15 cellular contexts compared by ENCODE assay signal in the genomic region with DNA sequence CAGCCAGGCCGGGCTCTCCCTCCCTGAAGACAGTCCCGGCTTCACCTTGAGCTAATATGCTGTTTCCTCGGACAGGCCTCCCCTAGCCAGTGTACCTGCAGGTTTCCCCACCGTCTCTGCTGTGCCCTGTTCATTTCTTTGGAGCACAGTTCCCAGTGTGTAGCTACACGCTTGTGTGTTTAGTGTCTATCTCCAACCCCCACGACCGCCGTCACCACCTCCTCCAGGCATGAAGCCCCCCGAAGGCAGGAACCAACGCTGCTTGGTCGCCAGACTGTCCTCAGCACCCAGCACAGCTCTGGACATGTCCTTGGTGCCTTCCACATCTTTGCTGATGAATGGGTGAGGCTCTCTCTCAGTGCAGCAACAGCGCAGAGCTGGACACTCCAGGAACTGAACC. TPM values are rescaled to one million over a fixed set of nuclear protein-coding genes. Genes with fewer than 3 reads are reported as not detected.
A peak's percentile ranks its signal among the peaks of the same experiment; 100 is the strongest.
DNase-seq lines count a peak whose midpoint lies in the region; ATAC-seq, FAIRE-seq and TF ChIP-seq lines count a peak whose summit lies in the region.
"Had no signal": no experiment of that assay in that cellular context is flagged by ENCODE, and none has a peak within 500 bp of the region (broad histone marks: within the 10 kb centered on the region; RNA-seq: fewer than 3 reads in every experiment).

No MANE protein-coding gene starts in this region.

- WGBS in H9 (ENCODE audit: extremely low coverage, insufficient read length, low lambda C conversion rate), result no CpG with 5 or more reads among the region's 12 CpGs
- no CpG with 5 or more reads among the region's 12 CpGs for WGBS in trophoblast cell (ENCODE audit: extremely low coverage, insufficient coverage, insufficient read length)

- ATAC-seq in GM19397 (IDR thresholded peaks at IDR 0.05; ENCODE audit: unreplicated experiment), result no peak

- DNase-seq in H9 (no peak), astrocyte (ENCODE audit: low read depth) (no peak), iPS-NIHi7 (ENCODE audit: extremely low spot score) (peak; percentile 7), trophoblast cell (no peak), MG63 (no peak), head of caudate nucleus (no peak), GM19238 (ENCODE audit: insufficient read length, low spot score) (no peak)
- DNase-seq: SHP77 treated with DMSO at 0.1 percent for 48 hours had no signal

- H3K27me3 ChIP-seq in H9 (ENCODE audit: insufficient read depth, low read length), result no peaks in the 10 kb centered on the region
- no peaks in the 10 kb centered on the region for H3K27me3 ChIP-seq in astrocyte (ENCODE audit: insufficient read depth, low read length)
- H3K27me3 ChIP-seq in trophoblast cell (ENCODE audit: insufficient read depth, low read length), result no peaks in the 10 kb centered on the region
- H3K27me3 ChIP-seq in MG63, result no peaks in the 10 kb centered on the region
- H3K27me3 ChIP-seq: BLaER1 treated with 17β-estradiol and CSF1 and Interleukin-3, amounts not matched to agents 10 nM and 100 nM had no signal

- no peaks in the 10 kb centered on the region; a peak in 1 of 7 replicates for H3K36me3 Mint-ChIP-seq in H9 (ENCODE audit: insufficient read depth in 1 of 3, low read depth in 3 of 3)
- no peaks in the 10 kb centered on the region for H3K36me3 Mint-ChIP-seq in astrocyte (ENCODE audit: low read depth, unreplicated experiment)
- H3K36me3 Mint-ChIP-seq: CD8-positive, alpha-beta T cell; T-cell had no signal

- H3K56ac ChIP-seq in H9 (ENCODE audit: insufficient read length, low read depth, low read length), result no peak overlapping the region

- H3K79me2 ChIP-seq in H9 (ENCODE audit: insufficient read depth, low read length) (no peaks in the 10 kb centered on the region), astrocyte (ENCODE audit: insufficient read depth, low read length) (no peaks in the 10 kb centered on the region), trophoblast cell (ENCODE audit: control insufficient read depth, insufficient read depth, low read length, poor library complexity) (peaks cover 6% of the 10 kb centered on the region)

- H3K23ac ChIP-seq in H9 (ENCODE audit: insufficient read length, low read depth, low read length), result no peak overlapping the region
- no peak overlapping the region for H3K23ac ChIP-seq in trophoblast cell (ENCODE audit: low read length)

- H3K4me3 ChIP-seq in astrocyte (ENCODE audit: insufficient read depth, low read depth, low read length) (no peak overlapping the region), trophoblast cell (ENCODE audit: low read depth, low read length) (no peak overlapping the region), MG63 (no peak overlapping the region)
- H3K4me3 ChIP-seq: BLaER1 treated with 17β-estradiol and CSF1 and Interleukin-3, amounts not matched to agents 10 nM and 100 nM had no signal

- H2BK15ac ChIP-seq in H9 (ENCODE audit: low read depth, low read length), result no peak overlapping the region

- H3K4ac ChIP-seq in H9 (ENCODE audit: low read depth, low read length) (no peak overlapping the region), trophoblast cell (ENCODE audit: low read depth, low read length) (no peak overlapping the region)

- no peak overlapping the region for H2BK20ac ChIP-seq in H9 (ENCODE audit: low read depth, low read length, poor library complexity, severe bottlenecking)

- H3K23me2 ChIP-seq in H9 (ENCODE audit: insufficient read length, low read depth, low read length, poor library complexity, severe bottlenecking), result no peaks in the 10 kb centered on the region

- no peak overlapping the region for H3K9ac ChIP-seq in H9 (ENCODE audit: extremely low read depth, insufficient read length, low read length)
- no peak overlapping the region for H3K9ac ChIP-seq in astrocyte (ENCODE audit: low read length)
- no peak overlapping the region for H3K9ac ChIP-seq in trophoblast cell (ENCODE audit: low read length)
- H3K9ac ChIP-seq: BLaER1 treated with 17β-estradiol and CSF1 and Interleukin-3, amounts not matched to agents 10 nM and 100 nM had no signal

- H2BK5ac ChIP-seq in H9 (ENCODE audit: insufficient read length, low read length) (no peak overlapping the region), trophoblast cell (ENCODE audit: low read depth, low read length, poor library complexity) (no peak overlapping the region)

- H3K18ac ChIP-seq in H9 (ENCODE audit: insufficient read length, low read depth, low read length) (peak overlapping the region; percentile 47), trophoblast cell (ENCODE audit: low read length) (no peak overlapping the region)

- H4K91ac ChIP-seq in H9 (ENCODE audit: insufficient read length, low read depth, low read length) (no peak overlapping the region), trophoblast cell (ENCODE audit: low read depth, low read length) (peak overlapping the region; percentile 17)

- peak overlapping the region; percentile 71 for H2BK12ac ChIP-seq in H9 (ENCODE audit: insufficient read length, low read depth, low read length)
- peak overlapping the region; percentile 0 for H2BK12ac ChIP-seq in trophoblast cell (ENCODE audit: low read length)

- FAIRE-seq in astrocyte (lab: Jason Lieb, UNC), result no peak
- FAIRE-seq: RCC 7860 had no signal

- no peaks in the 10 kb centered on the region for H4K20me1 ChIP-seq in H9 (ENCODE audit: control insufficient read depth, insufficient read depth, insufficient read length)
- no peaks in the 10 kb centered on the region for H4K20me1 ChIP-seq in astrocyte (ENCODE audit: insufficient read depth, low read length)
- H4K20me1 ChIP-seq: BLaER1 treated with 17β-estradiol and CSF1 and Interleukin-3, amounts not matched to agents 10 nM and 100 nM had no signal

- H3K79me1 ChIP-seq in H9 (ENCODE audit: insufficient read depth, low read depth, low read length, poor library complexity, severe bottlenecking) (no peaks in the 10 kb centered on the region), trophoblast cell (ENCODE audit: low read length) (peaks cover 23% of the 10 kb centered on the region)

- H3K4me1 Mint-ChIP-seq in H9 (peaks cover 31 to 33% of the 10 kb centered on the region in 2 experiments), astrocyte (ENCODE audit: low read depth, unreplicated experiment) (peaks cover 21% of the 10 kb centered on the region)

- H3K4me3 Mint-ChIP-seq in H9 (no peak overlapping the region), astrocyte (ENCODE audit: unreplicated experiment) (no peak overlapping the region)
- H3K4me3 Mint-ChIP-seq: CD8-positive, alpha-beta T cell; T-cell had no signal

- H3K9me3 Mint-ChIP-seq in H9 (peaks cover 0 to under 1% of the 10 kb centered on the region in 2 experiments; a peak in 3 of 5 replicates), astrocyte (ENCODE audit: unreplicated experiment) (no peaks in the 10 kb centered on the region)
- H3K9me3 Mint-ChIP-seq: CD8-positive, alpha-beta T cell; T-cell had no signal

- H3K27me3 Mint-ChIP-seq in H9 (ENCODE audit: low read depth) (peaks cover 13% of the 10 kb centered on the region), astrocyte (ENCODE audit: low read depth, unreplicated experiment) (no peaks in the 10 kb centered on the region)

- no peak overlapping the region for H3T11ph ChIP-seq in H9 (ENCODE audit: low read length)

- H4K12ac ChIP-seq in trophoblast cell (ENCODE audit: low read depth, low read length), result no peak overlapping the region

- H3K9me3 ChIP-seq in H9 (ENCODE audit: control insufficient read depth, low read depth, low read length) (no peaks in the 10 kb centered on the region), astrocyte (ENCODE audit: insufficient read depth, low read depth, low read length) (no peaks in the 10 kb centered on the region), trophoblast cell (ENCODE audit: insufficient read depth, low read depth, low read length) (no peaks in the 10 kb centered on the region), MG63 (no peaks in the 10 kb centered on the region; the same call in 1 of the 2 replicates)
- H3K9me3 ChIP-seq: BLaER1 treated with 17β-estradiol and CSF1 and Interleukin-3, amounts not matched to agents 10 nM and 100 nM had no signal

- H4K5ac ChIP-seq in H9 (ENCODE audit: insufficient read length, low read depth, low read length), result no peak overlapping the region

- H3K14ac ChIP-seq in H9 (ENCODE audit: insufficient read depth, low read length) (no peak overlapping the region; the same call in 1 of the 2 replicates), trophoblast cell (ENCODE audit: low read length) (no peak overlapping the region)

- H4K8ac ChIP-seq in H9 (replicated peaks; ENCODE audit: insufficient read length, low read depth, low read length), result no peak overlapping the region
- no peak overlapping the region for H4K8ac ChIP-seq in trophoblast cell (ENCODE audit: low read depth, low read length)

- H2AK5ac ChIP-seq in H9 (ENCODE audit: insufficient read length, low read length) (no peak overlapping the region), trophoblast cell (ENCODE audit: low read length) (no peak overlapping the region)

- peak overlapping the region in 2 of 3 experiments; percentile 38 to 63; a peak in 1 of 7 replicates for H3K27ac Mint-ChIP-seq in H9
- H3K27ac Mint-ChIP-seq in astrocyte (ENCODE audit: unreplicated experiment), result peak overlapping the region; percentile 50
- H3K27ac Mint-ChIP-seq: CD8-positive, alpha-beta T cell; T-cell had no signal

- intact Hi-C loops in head of caudate nucleus (cut with DNase I), result loop anchor here (2.0 to 10.0 kb wide), 2 partner anchors 221 to 289 kb away; no protein-coding TSS in a partner anchor

- H2AFZ ChIP-seq in H9 (ENCODE audit: low read length) (no peak overlapping the region), astrocyte (ENCODE audit: low read depth, low read length) (no peak overlapping the region), trophoblast cell (ENCODE audit: insufficient read depth, low read length, poor library complexity) (no peak overlapping the region)

- H3K36me3 ChIP-seq in astrocyte (ENCODE audit: insufficient read depth, low read length) (no peaks in the 10 kb centered on the region), trophoblast cell (ENCODE audit: control insufficient read depth in 1 of 2, insufficient read depth in 2 of 2, low read length in 2 of 2) (no peaks in the 10 kb centered on the region), MG63 (no peaks in the 10 kb centered on the region)
- H3K36me3 ChIP-seq: BLaER1 treated with 17β-estradiol and CSF1 and Interleukin-3, amounts not matched to agents 10 nM and 100 nM had no signal

- H3K4me2 ChIP-seq in H9 (ENCODE audit: insufficient read depth, insufficient read length, low read length), result no peak overlapping the region
- no peak overlapping the region for H3K4me2 ChIP-seq in astrocyte (ENCODE audit: low read length)
- H3K4me2 ChIP-seq in trophoblast cell (ENCODE audit: low read length), result no peak overlapping the region
- H3K4me2 ChIP-seq: BLaER1 treated with 17β-estradiol and CSF1 and Interleukin-3, amounts not matched to agents 10 nM and 100 nM had no signal

- peaks cover 9% of the 10 kb centered on the region; the same call in 1 of the 2 replicates for H3K4me1 ChIP-seq in H9 (ENCODE audit: insufficient read depth, low read length)
- H3K4me1 ChIP-seq in astrocyte (ENCODE audit: insufficient read depth, low read length), result peaks cover 38% of the 10 kb centered on the region
- peaks cover 17% of the 10 kb centered on the region in 2 experiments for H3K4me1 ChIP-seq in trophoblast cell (ENCODE audit: control insufficient read depth in 1 of 2, insufficient read depth in 2 of 2, low read length in 2 of 2)

- no peak overlapping the region for H2BK120ac ChIP-seq in H9 (ENCODE audit: low read depth, low read length, poor library complexity, severe bottlenecking)
- H2BK120ac ChIP-seq in trophoblast cell (ENCODE audit: insufficient read depth, low read length, poor library complexity), result no peak overlapping the region

- TF ChIP-seq CTCF in H9 (conservative IDR thresholded peaks at IDR 0.05) (no peak), astrocyte (IDR thresholded peaks at IDR 0.05; ENCODE audit: insufficient read depth, low read depth, low read length) (no peak)

- H3K27ac ChIP-seq in H9 (ENCODE audit: insufficient read length, low read depth, low read length), result no peak overlapping the region
- no peak overlapping the region for H3K27ac ChIP-seq in astrocyte (ENCODE audit: low read depth, low read length)
- no peak overlapping the region for H3K27ac ChIP-seq in trophoblast cell (ENCODE audit: low read depth, low read length)
- H3K27ac ChIP-seq: BLaER1 treated with 17β-estradiol and CSF1 and Interleukin-3, amounts not matched to agents 10 nM and 100 nM had no signal

RNA-seq across cellular contexts. Expression of a gene that starts 26.2 kb away (rescaled TPM):
- 17.7 and 20.0 TPM in 2 replicates for total RNA-seq in H9 (2021)
- total RNA-seq in astrocyte, result 0.72 and 2.5 TPM in 2 replicates
- polyA plus RNA-seq in trophoblast cell (2013), result 17.4 and 20.1 TPM in 2 replicates
- total RNA-seq in MG63 (2014; rRNA removed; shearing (Covaris generic); ENCODE audit: low replicate concordance), result not detected in 2 replicates
- total RNA-seq: A673; CD8-positive, alpha-beta T cell; NCI-H460 had no signal

RNA-seq across cellular contexts. Expression of a gene that starts 57.6 kb away (rescaled TPM):
- 55.9 and 59.9 TPM in 2 replicates for total RNA-seq in H9 (2021)
- 118 and 128 TPM in 2 replicates for total RNA-seq in astrocyte
- polyA plus RNA-seq in trophoblast cell (2013), result 81.0 and 90.7 TPM in 2 replicates
- 181 and 208 TPM in 2 replicates for total RNA-seq in MG63 (2014; rRNA removed; shearing (Covaris generic); ENCODE audit: low replicate concordance)
